In the genomic region with DNA sequence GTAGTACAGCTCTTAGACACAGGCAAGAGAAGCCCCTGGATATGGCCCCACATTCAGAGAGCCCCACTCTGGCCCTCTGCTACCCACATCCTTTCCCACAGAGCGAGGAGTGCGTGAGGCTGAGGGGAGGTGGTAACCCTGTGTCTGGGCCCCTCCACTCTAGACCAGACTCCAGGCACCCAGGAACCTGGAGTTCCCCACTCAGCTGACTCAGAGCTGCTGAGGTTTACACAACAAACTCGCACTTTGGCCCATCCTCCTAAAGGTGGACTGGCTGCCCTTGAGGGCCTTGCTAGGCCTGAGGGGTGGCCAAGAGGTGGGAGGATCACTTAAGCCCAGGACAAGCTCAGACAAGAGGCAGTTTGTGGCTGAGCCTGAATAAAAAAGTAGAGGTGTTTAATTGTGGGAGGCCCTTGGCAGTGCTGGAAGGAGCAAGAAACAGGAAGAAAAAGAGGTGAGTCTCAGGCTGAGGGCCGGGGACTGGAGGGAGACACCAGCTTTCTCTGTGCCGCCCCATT, we compare ENCODE assay signal across 1 cellular context.
TF ChIP-seq lines count a peak whose summit lies in the region.

No MANE protein-coding gene starts in this region.

TF ChIP-seq in HepG2, 621 proteins besides CTCF, POLR2A, EP300 and RAD21 (continued from another document and continues in another):
- TF ChIP-seq ARNTL (CRISPR knock-in tag; IDR thresholded peaks at IDR 0.05): 0 out of 2 replicates have a peak, but pooled peaks have one; percentile 21
- no peak for TF ChIP-seq ZSCAN25 (CRISPR knock-in tag; IDR thresholded peaks at IDR 0.05)
- TF ChIP-seq, protein P1, sequence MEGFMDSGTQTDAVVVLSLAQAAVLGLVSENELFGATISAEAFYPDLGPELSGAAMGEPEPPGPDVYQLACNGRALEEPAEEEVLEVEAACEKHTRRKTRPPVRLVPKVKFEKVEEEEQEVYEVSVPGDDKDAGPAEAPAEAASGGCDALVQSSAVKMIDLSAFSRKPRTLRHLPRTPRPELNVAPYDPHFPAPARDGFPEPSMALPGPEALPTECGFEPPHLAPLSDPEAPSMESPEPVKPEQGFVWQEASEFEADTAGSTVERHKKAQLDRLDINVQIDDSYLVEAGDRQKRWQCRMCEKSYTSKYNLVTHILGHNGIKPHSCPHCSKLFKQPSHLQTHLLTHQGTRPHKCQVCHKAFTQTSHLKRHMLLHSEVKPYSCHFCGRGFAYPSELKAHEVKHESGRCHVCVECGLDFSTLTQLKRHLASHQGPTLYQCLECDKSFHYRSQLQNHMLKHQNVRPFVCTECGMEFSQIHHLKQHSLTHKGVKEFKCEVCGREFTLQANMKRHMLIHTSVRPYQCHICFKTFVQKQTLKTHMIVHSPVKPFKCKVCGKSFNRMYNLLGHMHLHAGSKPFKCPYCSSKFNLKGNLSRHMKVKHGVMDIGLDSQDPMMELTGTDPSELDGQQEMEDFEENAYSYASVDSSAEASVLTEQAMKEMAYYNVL (CRISPR knock-in tag; IDR thresholded peaks at IDR 0.05; ENCODE audit: borderline replicate concordance): peak; percentile 35; the same call in 1 of the 2 replicates
- no peak for TF ChIP-seq ZNF747 (CRISPR knock-in tag; IDR thresholded peaks at IDR 0.05; ENCODE audit: borderline replicate concordance)
- TF ChIP-seq ZMYM3 (CRISPR knock-in tag; IDR thresholded peaks at IDR 0.05): peak; percentile 83
- TF ChIP-seq TOPORS (CRISPR knock-in tag; IDR thresholded peaks at IDR 0.05): no peak
- TF ChIP-seq TBL1XR1 (IDR thresholded peaks at IDR 0.05; ENCODE audit: borderline replicate concordance, low read length, partially characterized antibody): no peak
- no peak for TF ChIP-seq ZNF326 (CRISPR knock-in tag; IDR thresholded peaks at IDR 0.05; ENCODE audit: borderline replicate concordance)
- TF ChIP-seq AKAP8 (CRISPR knock-in tag; IDR thresholded peaks at IDR 0.05): no peak
- TF ChIP-seq, protein P2, sequence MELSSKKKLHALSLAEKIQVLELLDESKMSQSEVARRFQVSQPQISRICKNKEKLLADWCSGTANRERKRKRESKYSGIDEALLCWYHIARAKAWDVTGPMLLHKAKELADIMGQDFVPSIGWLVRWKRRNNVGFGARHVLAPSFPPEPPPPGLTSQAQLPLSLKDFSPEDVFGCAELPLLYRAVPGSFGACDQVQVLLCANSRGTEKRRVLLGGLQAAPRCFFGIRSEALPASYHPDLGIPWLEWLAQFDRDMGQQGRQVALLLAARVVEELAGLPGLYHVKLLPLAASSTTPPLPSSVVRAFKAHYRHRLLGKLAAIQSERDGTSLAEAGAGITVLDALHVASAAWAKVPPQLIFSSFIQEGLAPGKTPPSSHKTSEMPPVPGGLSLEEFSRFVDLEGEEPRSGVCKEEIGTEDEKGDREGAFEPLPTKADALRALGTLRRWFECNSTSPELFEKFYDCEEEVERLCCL (CRISPR knock-in tag; IDR thresholded peaks at IDR 0.05; ENCODE audit: borderline replicate concordance): no peak
- peak; percentile 54; the same call in 1 of the 2 replicates for TF ChIP-seq ZNF337 (CRISPR knock-in tag; IDR thresholded peaks at IDR 0.05; ENCODE audit: borderline replicate concordance, low read depth)
- peak; percentile 81 for TF ChIP-seq HNF4G (IDR thresholded peaks at IDR 0.05; ENCODE audit: borderline replicate concordance, low read depth, low read length)
- TF ChIP-seq HNF4G (CRISPR knock-in tag; IDR thresholded peaks at IDR 0.05; ENCODE audit: borderline replicate concordance, low read depth): peak; percentile 86
- no peak for TF ChIP-seq CENPX (CRISPR knock-in tag; IDR thresholded peaks at IDR 0.05)
- TF ChIP-seq SALL1 (CRISPR knock-in tag; IDR thresholded peaks at IDR 0.05): peak; percentile 93
- peak; percentile 84 for TF ChIP-seq MTA1 (CRISPR knock-in tag; IDR thresholded peaks at IDR 0.05; ENCODE audit: borderline replicate concordance)
- no peak for TF ChIP-seq ZNF777 (CRISPR knock-in tag; IDR thresholded peaks at IDR 0.05)
- TF ChIP-seq, protein P3, sequence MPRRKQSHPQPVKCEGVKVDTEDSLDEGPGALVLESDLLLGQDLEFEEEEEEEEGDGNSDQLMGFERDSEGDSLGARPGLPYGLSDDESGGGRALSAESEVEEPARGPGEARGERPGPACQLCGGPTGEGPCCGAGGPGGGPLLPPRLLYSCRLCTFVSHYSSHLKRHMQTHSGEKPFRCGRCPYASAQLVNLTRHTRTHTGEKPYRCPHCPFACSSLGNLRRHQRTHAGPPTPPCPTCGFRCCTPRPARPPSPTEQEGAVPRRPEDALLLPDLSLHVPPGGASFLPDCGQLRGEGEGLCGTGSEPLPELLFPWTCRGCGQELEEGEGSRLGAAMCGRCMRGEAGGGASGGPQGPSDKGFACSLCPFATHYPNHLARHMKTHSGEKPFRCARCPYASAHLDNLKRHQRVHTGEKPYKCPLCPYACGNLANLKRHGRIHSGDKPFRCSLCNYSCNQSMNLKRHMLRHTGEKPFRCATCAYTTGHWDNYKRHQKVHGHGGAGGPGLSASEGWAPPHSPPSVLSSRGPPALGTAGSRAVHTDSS (CRISPR knock-in tag; conservative IDR thresholded peaks at IDR 0.05): no peak
- TF ChIP-seq, protein P4, sequence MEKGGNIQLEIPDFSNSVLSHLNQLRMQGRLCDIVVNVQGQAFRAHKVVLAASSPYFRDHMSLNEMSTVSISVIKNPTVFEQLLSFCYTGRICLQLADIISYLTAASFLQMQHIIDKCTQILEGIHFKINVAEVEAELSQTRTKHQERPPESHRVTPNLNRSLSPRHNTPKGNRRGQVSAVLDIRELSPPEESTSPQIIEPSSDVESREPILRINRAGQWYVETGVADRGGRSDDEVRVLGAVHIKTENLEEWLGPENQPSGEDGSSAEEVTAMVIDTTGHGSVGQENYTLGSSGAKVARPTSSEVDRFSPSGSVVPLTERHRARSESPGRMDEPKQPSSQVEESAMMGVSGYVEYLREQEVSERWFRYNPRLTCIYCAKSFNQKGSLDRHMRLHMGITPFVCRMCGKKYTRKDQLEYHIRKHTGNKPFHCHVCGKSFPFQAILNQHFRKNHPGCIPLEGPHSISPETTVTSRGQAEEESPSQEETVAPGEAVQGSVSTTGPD (CRISPR knock-in tag; IDR thresholded peaks at IDR 0.05): no peak
- no peak for TF ChIP-seq ZC3H4 (CRISPR knock-in tag; IDR thresholded peaks at IDR 0.05; ENCODE audit: borderline replicate concordance)
- no peak for TF ChIP-seq ZBTB42 (CRISPR knock-in tag; IDR thresholded peaks at IDR 0.05)
- TF ChIP-seq ZNF891 (CRISPR knock-in tag; IDR thresholded peaks at IDR 0.05): no peak
- TF ChIP-seq, protein P5, sequence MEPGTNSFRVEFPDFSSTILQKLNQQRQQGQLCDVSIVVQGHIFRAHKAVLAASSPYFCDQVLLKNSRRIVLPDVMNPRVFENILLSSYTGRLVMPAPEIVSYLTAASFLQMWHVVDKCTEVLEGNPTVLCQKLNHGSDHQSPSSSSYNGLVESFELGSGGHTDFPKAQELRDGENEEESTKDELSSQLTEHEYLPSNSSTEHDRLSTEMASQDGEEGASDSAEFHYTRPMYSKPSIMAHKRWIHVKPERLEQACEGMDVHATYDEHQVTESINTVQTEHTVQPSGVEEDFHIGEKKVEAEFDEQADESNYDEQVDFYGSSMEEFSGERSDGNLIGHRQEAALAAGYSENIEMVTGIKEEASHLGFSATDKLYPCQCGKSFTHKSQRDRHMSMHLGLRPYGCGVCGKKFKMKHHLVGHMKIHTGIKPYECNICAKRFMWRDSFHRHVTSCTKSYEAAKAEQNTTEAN (CRISPR knock-in tag; conservative IDR thresholded peaks at IDR 0.05): no peak
- peak; percentile 96 for TF ChIP-seq FOSL2 (CRISPR knock-in tag; IDR thresholded peaks at IDR 0.05)
- no peak for TF ChIP-seq ZMAT3 (CRISPR knock-in tag; conservative IDR thresholded peaks at IDR 0.05)
- TF ChIP-seq, protein P6, sequence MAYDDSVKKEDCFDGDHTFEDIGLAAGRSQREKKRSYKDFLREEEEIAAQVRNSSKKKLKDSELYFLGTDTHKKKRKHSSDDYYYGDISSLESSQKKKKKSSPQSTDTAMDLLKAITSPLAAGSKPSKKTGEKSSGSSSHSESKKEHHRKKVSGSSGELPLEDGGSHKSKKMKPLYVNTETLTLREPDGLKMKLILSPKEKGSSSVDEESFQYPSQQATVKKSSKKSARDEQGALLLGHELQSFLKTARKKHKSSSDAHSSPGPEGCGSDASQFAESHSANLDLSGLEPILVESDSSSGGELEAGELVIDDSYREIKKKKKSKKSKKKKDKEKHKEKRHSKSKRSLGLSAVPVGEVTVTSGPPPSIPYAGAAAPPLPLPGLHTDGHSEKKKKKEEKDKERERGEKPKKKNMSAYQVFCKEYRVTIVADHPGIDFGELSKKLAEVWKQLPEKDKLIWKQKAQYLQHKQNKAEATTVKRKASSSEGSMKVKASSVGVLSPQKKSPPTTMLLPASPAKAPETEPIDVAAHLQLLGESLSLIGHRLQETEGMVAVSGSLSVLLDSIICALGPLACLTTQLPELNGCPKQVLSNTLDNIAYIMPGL (CRISPR knock-in tag; IDR thresholded peaks at IDR 0.05; ENCODE audit: borderline replicate concordance in 1 of 2, low read depth in 1 of 2): no peak
- no peak for TF ChIP-seq MYNN (CRISPR knock-in tag; IDR thresholded peaks at IDR 0.05; ENCODE audit: low read depth)
- no peak for TF ChIP-seq ZKSCAN5 (CRISPR knock-in tag; IDR thresholded peaks at IDR 0.05)
- TF ChIP-seq HNRNPL (IDR thresholded peaks at IDR 0.05; ENCODE audit: low read depth, low read length): no peak
- TF ChIP-seq U2AF1 (optimal IDR thresholded peaks at IDR 0.05; ENCODE audit: low read depth, low read length): no peak
- TF ChIP-seq NR3C1 (CRISPR knock-in tag; IDR thresholded peaks at IDR 0.05): no peak
- no peak for TF ChIP-seq HMGA1 (CRISPR knock-in tag; conservative IDR thresholded peaks at IDR 0.05)
- peak; percentile 45; the same call in 1 of the 2 replicates for TF ChIP-seq FOSL1 (CRISPR knock-in tag; IDR thresholded peaks at IDR 0.05; ENCODE audit: borderline replicate concordance)
- TF ChIP-seq ZNF383 (CRISPR knock-in tag; IDR thresholded peaks at IDR 0.05; ENCODE audit: borderline replicate concordance): no peak
- TF ChIP-seq, protein P7, sequence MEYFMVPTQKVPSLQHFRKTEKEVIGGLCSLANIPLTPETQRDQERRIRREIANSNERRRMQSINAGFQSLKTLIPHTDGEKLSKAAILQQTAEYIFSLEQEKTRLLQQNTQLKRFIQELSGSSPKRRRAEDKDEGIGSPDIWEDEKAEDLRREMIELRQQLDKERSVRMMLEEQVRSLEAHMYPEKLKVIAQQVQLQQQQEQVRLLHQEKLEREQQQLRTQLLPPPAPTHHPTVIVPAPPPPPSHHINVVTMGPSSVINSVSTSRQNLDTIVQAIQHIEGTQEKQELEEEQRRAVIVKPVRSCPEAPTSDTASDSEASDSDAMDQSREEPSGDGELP (IDR thresholded peaks at IDR 0.05; ENCODE audit: borderline replicate concordance, low read depth): peak; percentile 95
- no peak for TF ChIP-seq ZMYM2 (CRISPR knock-in tag; IDR thresholded peaks at IDR 0.05)
- TF ChIP-seq TRIM24 (CRISPR knock-in tag; IDR thresholded peaks at IDR 0.05): no peak
- TF ChIP-seq, protein P8, sequence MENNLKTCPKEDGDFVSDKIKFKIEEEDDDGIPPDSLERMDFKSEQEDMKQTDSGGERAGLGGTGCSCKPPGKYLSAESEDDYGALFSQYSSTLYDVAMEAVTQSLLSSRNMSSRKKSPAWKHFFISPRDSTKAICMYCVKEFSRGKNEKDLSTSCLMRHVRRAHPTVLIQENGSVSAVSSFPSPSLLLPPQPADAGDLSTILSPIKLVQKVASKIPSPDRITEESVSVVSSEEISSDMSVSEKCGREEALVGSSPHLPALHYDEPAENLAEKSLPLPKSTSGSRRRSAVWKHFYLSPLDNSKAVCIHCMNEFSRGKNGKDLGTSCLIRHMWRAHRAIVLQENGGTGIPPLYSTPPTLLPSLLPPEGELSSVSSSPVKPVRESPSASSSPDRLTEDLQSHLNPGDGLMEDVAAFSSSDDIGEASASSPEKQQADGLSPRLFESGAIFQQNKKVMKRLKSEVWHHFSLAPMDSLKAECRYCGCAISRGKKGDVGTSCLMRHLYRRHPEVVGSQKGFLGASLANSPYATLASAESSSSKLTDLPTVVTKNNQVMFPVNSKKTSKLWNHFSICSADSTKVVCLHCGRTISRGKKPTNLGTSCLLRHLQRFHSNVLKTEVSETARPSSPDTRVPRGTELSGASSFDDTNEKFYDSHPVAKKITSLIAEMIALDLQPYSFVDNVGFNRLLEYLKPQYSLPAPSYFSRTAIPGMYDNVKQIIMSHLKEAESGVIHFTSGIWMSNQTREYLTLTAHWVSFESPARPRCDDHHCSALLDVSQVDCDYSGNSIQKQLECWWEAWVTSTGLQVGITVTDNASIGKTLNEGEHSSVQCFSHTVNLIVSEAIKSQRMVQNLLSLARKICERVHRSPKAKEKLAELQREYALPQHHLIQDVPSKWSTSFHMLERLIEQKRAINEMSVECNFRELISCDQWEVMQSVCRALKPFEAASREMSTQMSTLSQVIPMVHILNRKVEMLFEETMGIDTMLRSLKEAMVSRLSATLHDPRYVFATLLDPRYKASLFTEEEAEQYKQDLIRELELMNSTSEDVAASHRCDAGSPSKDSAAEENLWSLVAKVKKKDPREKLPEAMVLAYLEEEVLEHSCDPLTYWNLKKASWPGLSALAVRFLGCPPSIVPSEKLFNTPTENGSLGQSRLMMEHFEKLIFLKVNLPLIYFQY (CRISPR knock-in tag; IDR thresholded peaks at IDR 0.05; ENCODE audit: borderline replicate concordance): no peak; the same call in 1 of the 2 replicates
- TF ChIP-seq ZNF790 (CRISPR knock-in tag; IDR thresholded peaks at IDR 0.05; ENCODE audit: borderline replicate concordance): no peak
- TF ChIP-seq, protein P9, sequence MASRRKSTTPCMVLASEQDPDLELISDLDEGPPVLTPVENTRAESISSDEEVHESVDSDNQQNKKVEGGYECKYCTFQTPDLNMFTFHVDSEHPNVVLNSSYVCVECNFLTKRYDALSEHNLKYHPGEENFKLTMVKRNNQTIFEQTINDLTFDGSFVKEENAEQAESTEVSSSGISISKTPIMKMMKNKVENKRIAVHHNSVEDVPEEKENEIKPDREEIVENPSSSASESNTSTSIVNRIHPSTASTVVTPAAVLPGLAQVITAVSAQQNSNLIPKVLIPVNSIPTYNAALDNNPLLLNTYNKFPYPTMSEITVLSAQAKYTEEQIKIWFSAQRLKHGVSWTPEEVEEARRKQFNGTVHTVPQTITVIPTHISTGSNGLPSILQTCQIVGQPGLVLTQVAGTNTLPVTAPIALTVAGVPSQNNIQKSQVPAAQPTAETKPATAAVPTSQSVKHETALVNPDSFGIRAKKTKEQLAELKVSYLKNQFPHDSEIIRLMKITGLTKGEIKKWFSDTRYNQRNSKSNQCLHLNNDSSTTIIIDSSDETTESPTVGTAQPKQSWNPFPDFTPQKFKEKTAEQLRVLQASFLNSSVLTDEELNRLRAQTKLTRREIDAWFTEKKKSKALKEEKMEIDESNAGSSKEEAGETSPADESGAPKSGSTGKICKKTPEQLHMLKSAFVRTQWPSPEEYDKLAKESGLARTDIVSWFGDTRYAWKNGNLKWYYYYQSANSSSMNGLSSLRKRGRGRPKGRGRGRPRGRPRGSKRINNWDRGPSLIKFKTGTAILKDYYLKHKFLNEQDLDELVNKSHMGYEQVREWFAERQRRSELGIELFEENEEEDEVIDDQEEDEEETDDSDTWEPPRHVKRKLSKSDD (CRISPR knock-in tag; IDR thresholded peaks at IDR 0.05; ENCODE audit: low read depth): 0 out of 2 replicates have a peak, but pooled peaks have one; percentile 28
